Comparison of ENCODE assay signal across 8 cellular contexts in the genomic region with DNA sequence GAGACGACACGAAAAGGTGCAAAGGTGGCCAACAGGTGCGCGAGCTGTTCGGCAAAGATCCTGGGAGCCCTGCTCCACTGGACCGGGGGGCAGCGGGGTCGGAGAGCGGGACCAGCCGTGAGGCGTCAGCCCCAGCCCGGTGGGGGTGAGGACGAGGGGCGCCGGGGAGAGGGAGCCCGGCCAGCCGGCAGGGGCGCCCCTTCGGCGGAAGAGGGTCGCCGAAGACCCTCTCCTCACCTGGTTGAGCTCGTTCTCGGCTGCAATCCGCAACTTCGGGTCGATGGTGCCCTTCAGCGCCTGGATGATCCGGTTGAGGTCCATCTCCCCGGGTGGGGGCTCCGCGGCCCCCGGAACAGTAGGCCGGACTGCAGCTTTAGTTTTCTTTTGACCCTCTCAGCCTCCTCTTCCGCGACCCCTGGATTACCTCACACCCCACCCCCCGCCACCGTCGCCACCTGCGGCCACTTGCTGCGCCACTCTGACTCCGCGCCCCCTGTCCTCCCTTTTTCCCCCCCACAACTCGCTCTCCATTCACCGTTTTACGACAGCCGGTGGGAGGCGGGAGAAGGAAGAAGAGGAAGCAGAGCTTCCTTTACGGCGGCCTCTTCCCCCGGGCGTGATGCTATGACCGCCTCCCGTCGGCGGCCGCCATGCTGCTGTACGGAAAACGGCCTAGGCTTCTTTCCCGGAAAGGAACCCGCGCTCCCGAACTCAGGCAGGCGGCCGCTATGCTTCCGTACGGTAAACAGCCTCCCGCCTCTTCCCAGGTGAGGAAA. TPM values are rescaled to one million over a fixed set of nuclear protein-coding genes. Genes with fewer than 3 reads are reported as not detected.
A peak's percentile ranks its signal among the peaks of the same experiment; 100 is the strongest.
DNase-seq lines count a peak whose midpoint lies in the region; ATAC-seq, FAIRE-seq and TF ChIP-seq lines count a peak whose summit lies in the region.

A gene (minus strand): TSS at position 543 of the 776 bp plus-strand sequence. CDS start 222 bp downstream, at position 321.

- peak; percentile 94 to 96 for ATAC-seq in natural killer cell treated with Interleukin-12 subunit alpha and Interleukin-12 subunit beta and Interleukin-15 and Interleukin-18, amount 100 ng/mL, for 72 hours

- peaks cover 41 to 44% of the 10 kb centered on the region in 2 donors for H3K4me1 Mint-ChIP-seq in natural killer cell treated with Interleukin-12 subunit alpha and Interleukin-12 subunit beta and Interleukin-15 and Interleukin-18, amount 100 ng/mL, for 72 hours (ENCODE audit: low read depth in 2 of 2)
- peaks cover 48% of the 10 kb centered on the region for H3K4me1 Mint-ChIP-seq in stimulated activated naive CD8-positive, alpha-beta T cell treated with anti-CD3 and anti-CD28 coated beads, Interleukin-15, Interleukin-2, amounts not matched to agents 100 ng/mL and 50 ng/mL, for 24 hours (ENCODE audit: low read depth)

- TF ChIP-seq POLR2A in H54 (IDR thresholded peaks at IDR 0.05; ENCODE audit: low read depth, low read length) (no peak), Raji (IDR thresholded peaks at IDR 0.05; ENCODE audit: insufficient read depth, low read depth, low read length) (peak; percentile 55)

- peak within 1 kb of the TSS; percentile 91 for H3K4me3 Mint-ChIP-seq in natural killer cell treated with Interleukin-12 subunit alpha and Interleukin-12 subunit beta and Interleukin-15 and Interleukin-18, amount 100 ng/mL, for 72 hours
- peak within 1 kb of the TSS; percentile 90 for H3K4me3 Mint-ChIP-seq in stimulated activated naive CD8-positive, alpha-beta T cell treated with anti-CD3 and anti-CD28 coated beads, Interleukin-15, Interleukin-2, amounts not matched to agents 100 ng/mL and 50 ng/mL, for 24 hours

- DNase-seq in H54 (ENCODE audit: insufficient read length, low spot score) (peak; percentile 73), LoVo (ENCODE audit: low spot score) (peak; percentile 98), fibroblast of peridontal ligament (ENCODE audit: extremely low read depth) (peak; percentile 85)
- DNase-seq in activated T-helper 9 cell treated with anti-CD3 and anti-CD28 coated beads, Interleukin-2, amount 50 U/mL, for 16 hours (ENCODE audit: low read depth): peak; percentile 76
- DNase-seq in natural killer cell treated with Interleukin-12 subunit alpha and Interleukin-12 subunit beta and Interleukin-15 and Interleukin-18, amount 100 ng/mL, for 72 hours (ENCODE audit: low spot score): peak; percentile 93

- H3K27ac Mint-ChIP-seq in natural killer cell treated with Interleukin-12 subunit alpha and Interleukin-12 subunit beta and Interleukin-15 and Interleukin-18, amount 100 ng/mL, for 72 hours: peak within 1 kb of the TSS; percentile 96 to 99
- H3K27ac Mint-ChIP-seq in stimulated activated naive CD8-positive, alpha-beta T cell treated with anti-CD3 and anti-CD28 coated beads, Interleukin-15, Interleukin-2, amounts not matched to agents 100 ng/mL and 50 ng/mL, for 24 hours: peak within 1 kb of the TSS; percentile 92

- H3K36me3 ChIP-seq in ES-I3 (ENCODE audit: insufficient read depth, low read length): no peaks in the 10 kb centered on the region

- H3K27me3 Mint-ChIP-seq in natural killer cell treated with Interleukin-12 subunit alpha and Interleukin-12 subunit beta and Interleukin-15 and Interleukin-18, amount 100 ng/mL, for 72 hours: peaks cover 3 to 8% of the 10 kb centered on the region in 2 donors
- no peaks in the 10 kb centered on the region for H3K27me3 Mint-ChIP-seq in stimulated activated naive CD8-positive, alpha-beta T cell treated with anti-CD3 and anti-CD28 coated beads, Interleukin-15, Interleukin-2, amounts not matched to agents 100 ng/mL and 50 ng/mL, for 24 hours

- no peaks in the 10 kb centered on the region for H3K9me3 ChIP-seq in ES-I3 (ENCODE audit: control insufficient read depth, insufficient read depth, low read length)

- peaks cover 8% of the 10 kb centered on the region; the same call in 1 of the 2 replicates for H3K4me1 ChIP-seq in ES-I3 (ENCODE audit: insufficient read depth, low read length)

- H3K9ac ChIP-seq in ES-I3 (ENCODE audit: low read depth, low read length): peak within 1 kb of the TSS; percentile 93

- no peaks in the 10 kb centered on the region for H3K9me3 Mint-ChIP-seq in natural killer cell treated with Interleukin-12 subunit alpha and Interleukin-12 subunit beta and Interleukin-15 and Interleukin-18, amount 100 ng/mL, for 72 hours
- no peaks in the 10 kb centered on the region for H3K9me3 Mint-ChIP-seq in stimulated activated naive CD8-positive, alpha-beta T cell treated with anti-CD3 and anti-CD28 coated beads, Interleukin-15, Interleukin-2, amounts not matched to agents 100 ng/mL and 50 ng/mL, for 24 hours

- H3K36me3 Mint-ChIP-seq in natural killer cell treated with Interleukin-12 subunit alpha and Interleukin-12 subunit beta and Interleukin-15 and Interleukin-18, amount 100 ng/mL, for 72 hours: no peaks in the 10 kb centered on the region
- H3K36me3 Mint-ChIP-seq in stimulated activated naive CD8-positive, alpha-beta T cell treated with anti-CD3 and anti-CD28 coated beads, Interleukin-15, Interleukin-2, amounts not matched to agents 100 ng/mL and 50 ng/mL, for 24 hours (ENCODE audit: low read depth): peaks cover 5% of the 10 kb centered on the region

- peak; percentile 83 for FAIRE-seq in H54 (lab: Jason Lieb, UNC)

RNA-seq across cellular contexts. Expression of the gene that starts here (rescaled TPM):
- 10 to 100 TPM; 40.0 to 49.1 TPM for total RNA-seq in natural killer cell treated with Interleukin-12 subunit alpha and Interleukin-12 subunit beta and Interleukin-15 and Interleukin-18, amount 100 ng/mL, for 72 hours

Comparison
In these comparisons a context has a peak if more than half of its experiments do, and no peak if none do; other contexts are left out.
1. Peak in every context shown above with its lines: DNase-seq and ATAC-seq.